ENCODE assay signal across 1 cellular context in the genomic region with DNA sequence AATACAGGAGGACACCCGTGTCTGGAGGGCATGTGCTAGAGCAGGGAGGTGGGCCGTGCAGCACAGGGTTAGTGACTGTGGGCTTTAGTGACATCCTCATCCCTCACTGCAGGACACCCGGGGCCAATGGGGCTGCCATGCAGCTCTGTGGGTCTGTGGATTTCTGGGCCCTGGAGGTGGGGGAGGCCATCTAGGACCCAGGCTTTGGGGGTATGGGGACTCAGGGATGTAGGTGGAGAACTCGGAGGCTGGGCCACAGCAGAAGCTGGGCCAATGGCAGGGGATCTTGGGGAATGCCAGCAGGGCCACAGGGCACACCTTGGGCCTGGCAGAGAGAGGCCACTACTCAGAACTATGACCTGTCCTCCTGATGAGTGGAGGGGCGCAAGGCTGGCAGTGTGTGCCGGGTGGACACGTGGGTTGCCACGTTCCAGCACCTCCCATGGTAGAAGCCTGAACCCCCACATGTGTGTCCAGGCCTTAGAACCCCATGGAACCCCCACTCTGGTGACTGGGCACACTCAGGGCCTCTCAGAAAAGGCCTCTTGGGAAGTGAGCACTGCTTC.
TF ChIP-seq lines count a peak whose summit lies in the region.

No MANE protein-coding gene starts in this region.

TF ChIP-seq in HepG2, 621 proteins besides CTCF, POLR2A, EP300 and RAD21 (continued from another document):
- TF ChIP-seq, protein P1, sequence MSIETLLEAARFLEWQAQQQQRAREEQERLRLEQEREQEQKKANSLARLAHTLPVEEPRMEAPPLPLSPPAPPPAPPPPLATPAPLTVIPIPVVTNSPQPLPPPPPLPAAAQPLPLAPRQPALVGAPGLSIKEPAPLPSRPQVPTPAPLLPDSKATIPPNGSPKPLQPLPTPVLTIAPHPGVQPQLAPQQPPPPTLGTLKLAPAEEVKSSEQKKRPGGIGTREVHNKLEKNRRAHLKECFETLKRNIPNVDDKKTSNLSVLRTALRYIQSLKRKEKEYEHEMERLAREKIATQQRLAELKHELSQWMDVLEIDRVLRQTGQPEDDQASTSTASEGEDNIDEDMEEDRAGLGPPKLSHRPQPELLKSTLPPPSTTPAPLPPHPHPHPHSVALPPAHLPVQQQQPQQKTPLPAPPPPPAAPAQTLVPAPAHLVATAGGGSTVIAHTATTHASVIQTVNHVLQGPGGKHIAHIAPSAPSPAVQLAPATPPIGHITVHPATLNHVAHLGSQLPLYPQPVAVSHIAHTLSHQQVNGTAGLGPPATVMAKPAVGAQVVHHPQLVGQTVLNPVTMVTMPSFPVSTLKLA (IDR thresholded peaks at IDR 0.05): peak; percentile 58
- TF ChIP-seq HMGA1 (CRISPR knock-in tag; conservative IDR thresholded peaks at IDR 0.05): no peak
- no peak for TF ChIP-seq TCF7 (IDR thresholded peaks at IDR 0.05; ENCODE audit: low read depth)
